ENCODE assay signal across 8 cellular contexts in the genomic region with DNA sequence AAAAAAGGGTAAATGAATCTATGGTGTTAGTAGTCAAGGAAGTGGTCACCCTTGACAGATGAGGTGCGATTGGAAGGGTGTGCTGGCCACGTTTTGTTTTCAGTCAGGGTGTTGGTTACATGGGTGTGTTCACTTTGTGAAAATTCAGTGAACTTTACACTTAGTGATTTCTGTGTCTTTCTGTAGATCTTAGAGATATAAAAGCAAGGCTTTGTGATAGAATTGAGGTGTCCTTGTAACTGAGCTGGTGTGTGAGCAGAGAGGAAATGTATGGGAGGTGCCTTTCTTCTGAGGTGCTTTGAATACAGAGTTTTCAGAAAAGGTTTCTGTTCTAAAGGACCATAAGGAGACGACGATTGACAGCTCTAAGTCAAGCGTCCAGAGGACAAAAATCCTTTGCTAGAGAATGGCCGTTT.
DNase-seq lines count a peak whose midpoint lies in the region; ATAC-seq and TF ChIP-seq lines count a peak whose summit lies in the region.

No MANE protein-coding gene starts in this region.

- H3K4ac ChIP-seq in mesendoderm (ENCODE audit: low read depth, low read length): no peak overlapping the region

- peak; percentile 11 for DNase-seq in GM13977 (ENCODE audit: low spot score)
- peak in 3 of 5 donors; percentile 18 to 94 (median 34) for DNase-seq in T-helper 1 cell
- DNase-seq in mesendoderm: no peak
- no peak for DNase-seq in esophagus squamous epithelium (lab: John Stamatoyannopoulos, UW)
- no peak for DNase-seq in AG08396 (ENCODE audit: low spot score)
- no peak for DNase-seq in NCI-H82 (lab: John Stamatoyannopoulos, UW)
- DNase-seq in esophagus muscularis mucosa (ENCODE audit: extremely low spot score): no peak

- H3K36me3 ChIP-seq in mesendoderm (ENCODE audit: control insufficient read depth, insufficient read depth, low read length) (no peaks in the 10 kb centered on the region), esophagus squamous epithelium (peaks cover 0 to 11% (median 0%) of the 10 kb centered on the region in 3 donors), esophagus muscularis mucosa (peaks cover 0 to 14% (median 0%) of the 10 kb centered on the region in 4 donors)

- in situ Hi-C loops in GM13977 (cut with MboI; ENCODE audit: low pct_unique_long_range_greater_than_20kb, low sequenced_read_pairs, unreplicated experiment): no loop called here

- H3K79me1 ChIP-seq in mesendoderm (ENCODE audit: low read length): no peaks in the 10 kb centered on the region

- peak; percentile 73 for ATAC-seq in GM21737 (IDR thresholded peaks at IDR 0.05; ENCODE audit: unreplicated experiment)

- peak overlapping the region; percentile 36 for H2BK15ac ChIP-seq in mesendoderm (replicated peaks; ENCODE audit: low read depth)

- no peak overlapping the region for H3K56ac ChIP-seq in mesendoderm (ENCODE audit: low read length)

- H2BK5ac ChIP-seq in mesendoderm (ENCODE audit: low read length): no peak overlapping the region

- no peak overlapping the region for H4K8ac ChIP-seq in mesendoderm (ENCODE audit: low read depth, low read length)

- WGBS in mesendoderm (ENCODE audit: extremely low coverage, insufficient coverage, low lambda C conversion rate): no CpG with 5 or more reads among the region's 6 CpGs
- WGBS in esophagus squamous epithelium, 2 donors: 46 to 63% methylated on average over 6 of the region's 6 CpGs
- 65% methylated on average over 6 of the region's 6 CpGs for WGBS in esophagus muscularis mucosa

- no peak overlapping the region for H4K5ac ChIP-seq in mesendoderm (ENCODE audit: low read length)

- H2AK5ac ChIP-seq in mesendoderm (ENCODE audit: low read length): no peak overlapping the region

- H3K18ac ChIP-seq in mesendoderm (ENCODE audit: low read length): no peak overlapping the region

- H3K4me3 ChIP-seq in mesendoderm (ENCODE audit: low read length) (no peak overlapping the region), esophagus squamous epithelium (no peak overlapping the region), esophagus muscularis mucosa (no peak overlapping the region)

- H3K23ac ChIP-seq in mesendoderm (ENCODE audit: low read length): no peak overlapping the region

- no peaks in the 10 kb centered on the region for H3K9me3 ChIP-seq in esophagus squamous epithelium
- H3K9me3 ChIP-seq in esophagus muscularis mucosa: no peaks in the 10 kb centered on the region

- no peak overlapping the region for H3K27ac ChIP-seq in mesendoderm (ENCODE audit: low read depth, low read length)
- H3K27ac ChIP-seq in esophagus squamous epithelium: peak overlapping the region in 1 of 4 donors; percentile 39
- H3K27ac ChIP-seq in esophagus muscularis mucosa (replicated peaks in 1 of 4): no peak overlapping the region

- no peak overlapping the region for H2BK120ac ChIP-seq in mesendoderm (ENCODE audit: low read depth, low read length)

- intact Hi-C loops in esophagus squamous epithelium (cut with DNase I): no loop called here
- intact Hi-C loops in esophagus muscularis mucosa (cut with DNase I): no loop called here

- TF ChIP-seq EP300 in esophagus muscularis mucosa (IDR thresholded peaks at IDR 0.05): no peak

- TF ChIP-seq POLR2A in esophagus squamous epithelium (IDR thresholded peaks at IDR 0.05): no peak
- TF ChIP-seq POLR2A in esophagus muscularis mucosa (IDR thresholded peaks at IDR 0.05; ENCODE audit: low read depth): no peak

- no peak overlapping the region for H3K4me2 ChIP-seq in mesendoderm (ENCODE audit: low read length)

- no peak for TF ChIP-seq CTCF in GM13977 (IDR thresholded peaks at IDR 0.05; ENCODE audit: extremely low read depth, insufficient read depth, missing control alignments)
- TF ChIP-seq CTCF in esophagus squamous epithelium (IDR thresholded peaks at IDR 0.05): no peak
- TF ChIP-seq CTCF in esophagus muscularis mucosa (IDR thresholded peaks at IDR 0.05): no peak

- H3K9ac ChIP-seq in mesendoderm (ENCODE audit: low read length): no peak overlapping the region

- H3K27me3 ChIP-seq in mesendoderm (ENCODE audit: insufficient read depth, low read length, poor library complexity) (no peaks in the 10 kb centered on the region), esophagus squamous epithelium (no peaks in the 10 kb centered on the region), esophagus muscularis mucosa (no peaks in the 10 kb centered on the region)

- no peaks in the 10 kb centered on the region for H3K79me2 ChIP-seq in mesendoderm (ENCODE audit: control insufficient read depth, insufficient read depth, low read length)

- H3K4me1 ChIP-seq in mesendoderm (ENCODE audit: control insufficient read depth, low read depth, low read length): no peaks in the 10 kb centered on the region
- peaks cover 0 to 33% (median 0%) of the 10 kb centered on the region in 3 donors for H3K4me1 ChIP-seq in esophagus squamous epithelium
- H3K4me1 ChIP-seq in esophagus muscularis mucosa: no peaks in the 10 kb centered on the region

Comparison
In these comparisons a context has a peak if more than half of its experiments do, and no peak if none do; other contexts are left out.
1. DNase-seq: peak in GM13977 (single experiment) and T-helper 1 cell (3 of 5); none in mesendoderm (single experiment), esophagus squamous epithelium (single experiment), AG08396 (single experiment), NCI-H82 (single experiment) and esophagus muscularis mucosa (single experiment).